In genomic region chr10:131587976-131588680, GRCh38 we compare ENCODE assay signal across 33 cellular contexts.
"Had no signal": no experiment of that assay in that cellular context is flagged by ENCODE, and none has a peak within 500 bp of the region (broad histone marks: within the 10 kb centered on the region; RNA-seq: fewer than 3 reads in every experiment).

No MANE protein-coding gene starts in this region.

- H3K36me3 Mint-ChIP-seq: activated CD4-positive, alpha-beta memory T cell treated with anti-CD3 and anti-CD28 coated beads for 36 hours; activated naive CD4-positive, alpha-beta T cell treated with anti-CD3 and anti-CD28 coated beads, Interleukin-2, amount 10 ng/mL, durations not matched to agents 7 days and 5 days; activated naive CD4-positive, alpha-beta T cell treated with anti-CD3 and anti-CD28 coated beads, Interleukin-2, amount 50 U/mL, for 24 hours; activated naive CD8-positive, alpha-beta T cell; activated naive CD8-positive, alpha-beta T cell treated with anti-CD3 and anti-CD28 coated beads, Interleukin-2, amount 10 ng/mL, durations not matched to agents 7 days and 5 days; brain; T-cell had no signal

- H3K4me3 ChIP-seq: ascending aorta, cardiac muscle cell had no signal

- H3K27me3 Mint-ChIP-seq: activated B cell treated with CpG ODN at 0.5 μM for 24 hours; activated naive CD4-positive, alpha-beta T cell treated with anti-CD3 and anti-CD28 coated beads, Interleukin-2, amount 10 ng/mL, durations not matched to agents 7 days and 5 days; activated naive CD8-positive, alpha-beta T cell had no signal

- H3K9me3 ChIP-seq: ascending aorta had no signal

- H3K36me3 ChIP-seq: ascending aorta, cardiac muscle cell had no signal

- DNase-seq: activated B cell treated with CpG ODN at 0.5 μM for 24 hours; activated CD4-positive, alpha-beta memory T cell treated with anti-CD3 and anti-CD28 coated beads for 36 hours; activated CD4-positive, alpha-beta T cell treated with anti-CD3 and anti-CD28 coated beads for 48 hours; activated CD4-positive, alpha-beta T cell treated with anti-CD3 and anti-CD28 coated beads, Interleukin-2, amount 50 U/mL, for 1 hour; activated CD4-positive, alpha-beta T cell treated with anti-CD3 and anti-CD28 coated beads, Interleukin-2, amount 50 U/mL, for 4 hours; activated CD4-positive, CD25-positive, alpha-beta regulatory T cell treated with anti-CD3 and anti-CD28 coated beads, Interleukin-2, amount 50 U/mL, for 72 hours; activated CD8-positive, alpha-beta memory T cell treated with anti-CD3 and anti-CD28 coated beads, Interleukin-2, amount 50 U/mL, for 4 hours; activated CD8-positive, alpha-beta T cell treated with anti-CD3 and anti-CD28 coated beads for 36 hours; activated effector memory CD4-positive, alpha-beta T cell treated with anti-CD3 and anti-CD28 coated beads, Interleukin-2, amount 50 U/mL, for 16 hours; activated gamma-delta T cell treated with Interleukin-2 at 50 U/mL for 16 hours; activated naive CD4-positive, alpha-beta T cell treated with anti-CD3 and anti-CD28 coated beads, Interleukin-2, amount 10 ng/mL, durations not matched to agents 7 days and 5 days; activated naive CD4-positive, alpha-beta T cell treated with Interleukin-2 at 50 U/mL for 16 hours; activated naive CD8-positive, alpha-beta T cell treated with anti-CD3 and anti-CD28 coated beads, Interleukin-2, amount 10 ng/mL, durations not matched to agents 7 days and 5 days; activated naive CD8-positive, alpha-beta T cell treated with anti-CD3 and anti-CD28 coated beads, Interleukin-2, amount 50 U/mL, for 24 hours; activated T-cell treated with anti-CD3 and anti-CD28 coated beads for 4 hours; activated T-cell treated with anti-CD3 and anti-CD28 coated beads, Interleukin-2, amount 50 U/mL, for 1 hour; activated T-cell treated with anti-CD3 and anti-CD28 coated beads, Interleukin-2, amount 50 U/mL, for 4 hours; activated T-cell treated with anti-CD3 and anti-CD28 coated beads, Interleukin-2, amount 50 U/mL, for 72 hours; amygdala; anterior cingulate cortex; caudate nucleus; cerebellar nuclear complex; T-cell; T-helper 17 cell had no signal

- H3K27ac ChIP-seq: ascending aorta, cardiac muscle cell, VCaP had no signal

- H3K9me3 Mint-ChIP-seq: activated CD8-positive, alpha-beta T cell treated with anti-CD3 and anti-CD28 coated beads for 36 hours; activated naive CD4-positive, alpha-beta T cell treated with anti-CD3 and anti-CD28 coated beads, Interleukin-2, amount 50 U/mL, for 24 hours; activated naive CD8-positive, alpha-beta T cell treated with anti-CD3 and anti-CD28 coated beads, Interleukin-2, amount 50 U/mL, for 24 hours; activated T-cell treated with anti-CD3 and anti-CD28 coated beads, Interleukin-2, amount 50 U/mL, for 72 hours; activated T-helper 1 cell treated with anti-CD3 and anti-CD28 coated beads, Interleukin-12 subunit alpha, Interleukin-12 subunit beta, Interleukin-2, Interleukin-4 antibody, amounts not matched to agents 30 ng/mL and 10 ng/mL and 1 ng/mL, durations not matched to agents 14 hours and 24 hours and 36 hours had no signal

- H3K4me1 ChIP-seq: ascending aorta had no signal

- H3K27ac Mint-ChIP-seq: activated B cell treated with CpG ODN at 0.5 μM for 24 hours; activated CD4-positive, alpha-beta memory T cell treated with anti-CD3 and anti-CD28 coated beads for 36 hours; activated CD8-positive, alpha-beta T cell treated with anti-CD3 and anti-CD28 coated beads for 36 hours; activated naive CD4-positive, alpha-beta T cell treated with anti-CD3 and anti-CD28 coated beads, Interleukin-2, amount 10 ng/mL, durations not matched to agents 7 days and 5 days; activated naive CD4-positive, alpha-beta T cell treated with anti-CD3 and anti-CD28 coated beads, Interleukin-2, amount 50 U/mL, for 24 hours; activated naive CD8-positive, alpha-beta T cell; activated naive CD8-positive, alpha-beta T cell treated with anti-CD3 and anti-CD28 coated beads, Interleukin-2, amount 10 ng/mL, durations not matched to agents 7 days and 5 days; activated naive CD8-positive, alpha-beta T cell treated with anti-CD3 and anti-CD28 coated beads, Interleukin-2, amount 50 U/mL, for 24 hours; activated T-cell treated with anti-CD3 and anti-CD28 coated beads, Interleukin-2, amount 50 U/mL, for 72 hours; activated T-helper 1 cell treated with anti-CD3 and anti-CD28 coated beads, Interleukin-12 subunit alpha, Interleukin-12 subunit beta, Interleukin-2, Interleukin-4 antibody, amounts not matched to agents 30 ng/mL and 10 ng/mL and 1 ng/mL, durations not matched to agents 14 hours and 24 hours and 36 hours; activated T-helper 17 cell treated with anti-CD3 and anti-CD28 coated beads, Interleukin-2, amount 50 U/mL, for 72 hours; brain; T-cell; T-helper 17 cell had no signal

- ATAC-seq: activated CD8-positive, alpha-beta T cell treated with anti-CD3 and anti-CD28 coated beads for 36 hours; activated naive CD8-positive, alpha-beta T cell treated with anti-CD3 and anti-CD28 coated beads, Interleukin-2, amount 50 U/mL, for 24 hours; activated T-cell treated with anti-CD3 and anti-CD28 coated beads, Interleukin-2, amount 50 U/mL, for 4 hours; activated T-cell treated with anti-CD3 and anti-CD28 coated beads, Interleukin-2, amount 50 U/mL, for 72 hours; activated T-helper 17 cell treated with anti-CD3 and anti-CD28 coated beads, Interleukin-2, amount 50 U/mL, for 72 hours; T-cell; T-helper 17 cell had no signal

- H3K27me3 ChIP-seq: ascending aorta, cardiac muscle cell had no signal

- H3K4me3 Mint-ChIP-seq: activated B cell treated with CpG ODN at 0.5 μM for 24 hours; activated CD4-positive, alpha-beta memory T cell treated with anti-CD3 and anti-CD28 coated beads for 36 hours; activated CD8-positive, alpha-beta T cell treated with anti-CD3 and anti-CD28 coated beads for 36 hours; activated naive CD4-positive, alpha-beta T cell treated with anti-CD3 and anti-CD28 coated beads, Interleukin-2, amount 10 ng/mL, durations not matched to agents 7 days and 5 days; activated naive CD4-positive, alpha-beta T cell treated with anti-CD3 and anti-CD28 coated beads, Interleukin-2, amount 50 U/mL, for 24 hours; activated naive CD8-positive, alpha-beta T cell; activated naive CD8-positive, alpha-beta T cell treated with anti-CD3 and anti-CD28 coated beads, Interleukin-2, amount 10 ng/mL, durations not matched to agents 7 days and 5 days; activated naive CD8-positive, alpha-beta T cell treated with anti-CD3 and anti-CD28 coated beads, Interleukin-2, amount 50 U/mL, for 24 hours; activated T-cell treated with anti-CD3 and anti-CD28 coated beads, Interleukin-2, amount 50 U/mL, for 4 hours; activated T-cell treated with anti-CD3 and anti-CD28 coated beads, Interleukin-2, amount 50 U/mL, for 72 hours; activated T-helper 1 cell treated with anti-CD3 and anti-CD28 coated beads, Interleukin-12 subunit alpha, Interleukin-12 subunit beta, Interleukin-2, Interleukin-4 antibody, amounts not matched to agents 30 ng/mL and 10 ng/mL and 1 ng/mL, durations not matched to agents 14 hours and 24 hours and 36 hours; activated T-helper 17 cell treated with anti-CD3 and anti-CD28 coated beads, Interleukin-2, amount 50 U/mL, for 72 hours; brain; central memory CD8-positive, alpha-beta T cell; T-cell; T-helper 17 cell had no signal

- H3K4me1 Mint-ChIP-seq: activated B cell treated with CpG ODN at 0.5 μM for 24 hours; activated naive CD4-positive, alpha-beta T cell treated with anti-CD3 and anti-CD28 coated beads, Interleukin-2, amount 10 ng/mL, durations not matched to agents 7 days and 5 days; activated naive CD4-positive, alpha-beta T cell treated with anti-CD3 and anti-CD28 coated beads, Interleukin-2, amount 50 U/mL, for 24 hours; activated naive CD8-positive, alpha-beta T cell treated with anti-CD3 and anti-CD28 coated beads, Interleukin-2, amount 10 ng/mL, durations not matched to agents 7 days and 5 days; activated naive CD8-positive, alpha-beta T cell treated with anti-CD3 and anti-CD28 coated beads, Interleukin-2, amount 50 U/mL, for 24 hours; activated T-helper 17 cell treated with anti-CD3 and anti-CD28 coated beads, Interleukin-2, amount 50 U/mL, for 72 hours; brain; central memory CD8-positive, alpha-beta T cell; T-cell; T-helper 17 cell had no signal
